ENCODE assay signal across 8 cellular contexts in genomic region chr10:101779544-101780186, GRCh38. TPM values are rescaled to one million over a fixed set of nuclear protein-coding genes. Genes with fewer than 3 reads are reported as not detected.
DNase-seq lines count a peak whose midpoint lies in the region; TF ChIP-seq lines count a peak whose summit lies in the region.

No MANE protein-coding gene starts in this region.

- TF ChIP-seq CTCF in chondrocyte (IDR thresholded peaks at IDR 0.05): peak; percentile 90

- peaks cover 24% of the 10 kb centered on the region for H3K27me3 Mint-ChIP-seq in chondrocyte (ENCODE audit: low read depth)

- no peak overlapping the region for H3K4me3 ChIP-seq in Jurkat, Clone E6-1 (ENCODE audit: low read length)

- H3K36me3 Mint-ChIP-seq in chondrocyte (ENCODE audit: low read depth): peaks cover 11% of the 10 kb centered on the region

- peak overlapping the region; percentile 56 for H3K4me3 Mint-ChIP-seq in chondrocyte (ENCODE audit: unreplicated experiment)

- H3K4me1 Mint-ChIP-seq in chondrocyte (ENCODE audit: low read depth): peaks cover 47% of the 10 kb centered on the region

- no peaks in the 10 kb centered on the region for H3K9me3 Mint-ChIP-seq in chondrocyte (ENCODE audit: low read depth)

- DNase-seq in NCI-H82 (lab: John Stamatoyannopoulos, UW) (peak; percentile 85), NCI-H82 treated with DMSO at 0.1 percent for 48 hours (lab: John Stamatoyannopoulos, UW; ENCODE audit: unreplicated experiment) (no peak), chondrocyte (ENCODE audit: low spot score) (no peak), kidney glomerular epithelial cell (lab: John Stamatoyannopoulos, UW) (peak; percentile 40), NCI-H2196 treated with DMSO at 0.1 percent for 48 hours (lab: John Stamatoyannopoulos, UW; ENCODE audit: unreplicated experiment) (no peak)
- DNase-seq in Jurkat, Clone E6-1 (ENCODE audit: low read depth, low spot score): peak; percentile 19
- DNase-seq in activated CD4-positive, alpha-beta T cell treated with anti-CD3 and anti-CD28 coated beads for 4 hours: peak; percentile 76 to 84
- peak; percentile 67 to 84 for DNase-seq in stimulated activated CD4-positive, alpha-beta T cell treated with anti-CD3 and anti-CD28 coated beads, Interleukin-15, amount 100 ng/mL, for 48 hours (ENCODE audit: low read depth in 2 of 2)

- H3K27ac Mint-ChIP-seq in chondrocyte (ENCODE audit: unreplicated experiment): no peak overlapping the region

RNA-seq across cellular contexts. Expression of gene NPM3, which starts 3.6 kb away (rescaled TPM):
- 238 TPM for polyA plus RNA-seq in Jurkat, Clone E6-1 (2012; ENCODE audit: insufficient read depth, insufficient read length)
- total RNA-seq in chondrocyte: 34.0 to 49.0 TPM (median 36.5 TPM) in 3 replicates

RNA-seq across cellular contexts. Expression of gene FGF8, which starts 3.8 kb away (rescaled TPM):
- 1.5 TPM for polyA plus RNA-seq in Jurkat, Clone E6-1 (2012; ENCODE audit: insufficient read depth, insufficient read length)
- total RNA-seq in chondrocyte: not detected in 3 replicates

RNA-seq across cellular contexts. Expression of gene OGA, which starts 38.6 kb away (rescaled TPM):
- polyA plus RNA-seq in Jurkat, Clone E6-1 (2012; ENCODE audit: insufficient read depth, insufficient read length): 34.2 TPM
- 75.5 to 79.2 TPM (median 75.5 TPM) in 3 replicates for total RNA-seq in chondrocyte

Comparison
In these comparisons a context has a peak if more than half of its experiments do, and no peak if none do; other contexts are left out.
1. DNase-seq: peak in NCI-H82 (single experiment), Jurkat, Clone E6-1 (single experiment), activated CD4-positive, alpha-beta T cell treated with anti-CD3 and anti-CD28 coated beads for 4 hours (2 of 2), kidney glomerular epithelial cell (single experiment) and stimulated activated CD4-positive, alpha-beta T cell treated with anti-CD3 and anti-CD28 coated beads, Interleukin-15, amount 100 ng/mL, for 48 hours (2 of 2); none in NCI-H82 treated with DMSO at 0.1 percent for 48 hours (single experiment), chondrocyte (single experiment) and NCI-H2196 treated with DMSO at 0.1 percent for 48 hours (single experiment).